In genomic region chr7:52779004-52779403, GRCh38 we compare ENCODE assay signal across 23 cellular contexts.
DNase-seq lines count a peak whose midpoint lies in the region; ATAC-seq, FAIRE-seq and TF ChIP-seq lines count a peak whose summit lies in the region.
"Had no signal": no experiment of that assay in that cellular context is flagged by ENCODE, and none has a peak within 500 bp of the region (broad histone marks: within the 10 kb centered on the region; RNA-seq: fewer than 3 reads in every experiment).

No MANE protein-coding gene starts in this region.

- no peak overlapping the region for H3K9ac ChIP-seq in colonic mucosa (ENCODE audit: low read depth in 2 of 2, low read length in 2 of 2)
- H3K9ac ChIP-seq: BLaER1 had no signal

- no peak for TF ChIP-seq POLR2A in prostate gland (IDR thresholded peaks at IDR 0.05)

- H3K9me3 ChIP-seq in colonic mucosa (no peaks in the 10 kb centered on the region), prostate gland (no peaks in the 10 kb centered on the region)
- H3K9me3 ChIP-seq: BE2C, BLaER1 had no signal

- no peak for FAIRE-seq in D721Med (lab: Jason Lieb, UNC)
- FAIRE-seq: A204.1, G401.6, GM12891, GM18507, GM19239 had no signal

- peak; percentile 37 for DNase-seq in colonic mucosa
- peak in 1 of 2 donors; percentile 10 for DNase-seq in left colon
- peak; percentile 8 for DNase-seq in renal cortical epithelial cell (ENCODE audit: low read depth)
- DNase-seq in D721Med (ENCODE audit: insufficient read length, low spot score) = no peak
- DNase-seq in GM19238 (ENCODE audit: insufficient read length, low spot score) = no peak
- no peak for DNase-seq in prostate gland (ENCODE audit: low spot score)
- DNase-seq: 8988T; ACHN; BE2C; C1 segment of cervical spinal cord; CD4-positive, alpha-beta memory T cell; CD4-positive, CD25-positive, alpha-beta regulatory T cell; CD8-positive, alpha-beta memory T cell; COR-L47; DMS79 treated with DMSO at 0.1 percent for 48 hours; GF-D8 had no signal

- no peak overlapping the region for H3K27ac ChIP-seq in colonic mucosa
- no peak overlapping the region for H3K27ac ChIP-seq in prostate gland
- H3K27ac ChIP-seq: BLaER1 had no signal

- H3K4me1 ChIP-seq in colonic mucosa = no peaks in the 10 kb centered on the region
- no peaks in the 10 kb centered on the region for H3K4me1 ChIP-seq in prostate gland (replicated peaks)
- H3K4me1 ChIP-seq: BE2C, BLaER1 had no signal

- intact Hi-C loops in colonic mucosa (cut with DNase I) = no loop called here
- intact Hi-C loops in left colon (cut with DNase I, micrococcal nuclease) = no loop called here
- intact Hi-C loops in prostate gland (cut with DNase I) = no loop called here

- no peaks in the 10 kb centered on the region for H3K36me3 ChIP-seq in colonic mucosa
- no peaks in the 10 kb centered on the region for H3K36me3 ChIP-seq in prostate gland
- H3K36me3 ChIP-seq: BE2C, BLaER1 had no signal

- TF ChIP-seq CTCF in colonic mucosa (IDR thresholded peaks at IDR 0.05) (no peak), D721Med (IDR thresholded peaks at IDR 0.05; ENCODE audit: insufficient read depth, missing control alignments) (no peak), prostate gland (IDR thresholded peaks at IDR 0.05) (no peak)

- no peak overlapping the region for H3K4me3 ChIP-seq in colonic mucosa
- no peak overlapping the region for H3K4me3 ChIP-seq in prostate gland
- H3K4me3 ChIP-seq: BLaER1 had no signal

- H3K27me3 ChIP-seq in colonic mucosa (no peaks in the 10 kb centered on the region), prostate gland (replicated peaks; ENCODE audit: insufficient read depth) (no peaks in the 10 kb centered on the region)
- H3K27me3 ChIP-seq: BE2C, BLaER1 had no signal

- peak; percentile 77 for ATAC-seq in left colon
- ATAC-seq in GM19328 (IDR thresholded peaks at IDR 0.05; ENCODE audit: unreplicated experiment) = no peak

Comparison
In these comparisons a context has a peak if more than half of its experiments do, and no peak if none do; other contexts are left out.
1. DNase-seq: peak in colonic mucosa (single experiment) and renal cortical epithelial cell (single experiment); none in D721Med (single experiment), GM19238 (single experiment) and prostate gland (single experiment).